In the genomic region with DNA sequence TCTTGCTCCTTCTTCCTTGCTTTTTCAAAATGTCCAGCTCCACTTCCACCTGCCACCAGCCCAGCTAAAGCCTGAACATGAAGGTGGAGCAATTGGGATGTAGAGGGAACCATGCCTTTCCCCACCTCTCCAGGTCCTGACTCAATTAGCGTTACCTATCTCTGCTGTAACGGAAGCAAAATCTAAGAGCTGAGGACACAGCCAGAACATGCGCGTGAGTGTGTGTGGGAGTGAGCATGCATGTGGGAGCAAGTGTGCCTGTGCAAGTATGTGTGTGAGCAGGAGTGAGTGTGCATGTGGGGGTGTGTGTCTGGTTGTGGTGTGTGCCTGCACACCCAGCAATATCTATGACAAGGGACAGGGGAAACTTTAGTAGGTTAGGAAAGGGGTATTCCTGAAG, we compare ENCODE assay signal across 16 cellular contexts.
DNase-seq lines count a peak whose midpoint lies in the region; TF ChIP-seq lines count a peak whose summit lies in the region.
"Had no signal": no experiment of that assay in that cellular context is flagged by ENCODE, and none has a peak within 500 bp of the region (broad histone marks: within the 10 kb centered on the region; RNA-seq: fewer than 3 reads in every experiment).

No MANE protein-coding gene starts in this region.

- no peak overlapping the region for H3K4me3 ChIP-seq in BLaER1 treated with 17β-estradiol and CSF1 and Interleukin-3, amounts not matched to agents 10 nM and 100 nM
- H3K4me3 ChIP-seq in HEK293 (ENCODE audit: low read depth, low read length) = no peak overlapping the region
- H3K4me3 ChIP-seq: GM23248 had no signal

- H3K4me2 ChIP-seq in BLaER1 treated with 17β-estradiol and CSF1 and Interleukin-3, amounts not matched to agents 10 nM and 100 nM = peak overlapping the region in 9 of 11 experiments; percentile 7 to 47 (median 30); a peak in 9 of 22 replicates

- H3K27me3 Mint-ChIP-seq in activated CD4-positive, alpha-beta T cell treated with anti-CD3 and anti-CD28 coated beads, Interleukin-2, amount 10 ng/mL, durations not matched to agents 24 days and 14 days = peaks cover 2% of the 10 kb centered on the region
- H3K27me3 Mint-ChIP-seq: CD4-positive, alpha-beta T cell had no signal

- intact Hi-C loops in activated CD4-positive, alpha-beta T cell treated with anti-CD3 and anti-CD28 coated beads, Interleukin-2, amount 10 ng/mL, durations not matched to agents 24 days and 14 days (cut with micrococcal nuclease) = loop anchor here (10.0 kb wide), 1 partner anchor 259 kb away; no protein-coding TSS in a partner anchor

- H3K9me3 ChIP-seq in BLaER1 treated with 17β-estradiol and CSF1 and Interleukin-3, amounts not matched to agents 10 nM and 100 nM (replicated peaks in 1 of 11) = no peaks in the 10 kb centered on the region; a peak in 1 of 22 replicates
- no peaks in the 10 kb centered on the region for H3K9me3 ChIP-seq in HEK293 (ENCODE audit: control insufficient read depth, insufficient read depth, low read depth, low read length)
- H3K9me3 ChIP-seq: Caco-2 had no signal

- no peaks in the 10 kb centered on the region for H3K36me3 ChIP-seq in BLaER1 treated with 17β-estradiol and CSF1 and Interleukin-3, amounts not matched to agents 10 nM and 100 nM
- no peaks in the 10 kb centered on the region for H3K36me3 ChIP-seq in HEK293 (ENCODE audit: control insufficient read depth in 2 of 2, insufficient read depth in 1 of 2, low read length in 2 of 2)

- H3K27me3 ChIP-seq in BLaER1 treated with 17β-estradiol and CSF1 and Interleukin-3, amounts not matched to agents 10 nM and 100 nM = peaks cover 28 to 36% (median 34%) of the 10 kb centered on the region in 11 experiments

- H3K4me1 Mint-ChIP-seq in activated CD4-positive, alpha-beta T cell treated with anti-CD3 and anti-CD28 coated beads, Interleukin-2, amount 10 ng/mL, durations not matched to agents 24 days and 14 days = peaks cover 39% of the 10 kb centered on the region

- no peak overlapping the region for H3K27ac ChIP-seq in BLaER1 treated with 17β-estradiol and CSF1 and Interleukin-3, amounts not matched to agents 10 nM and 100 nM
- H3K27ac ChIP-seq in HEK293 (ENCODE audit: extremely low read depth, low read depth, low read length) = no peak overlapping the region
- H3K27ac ChIP-seq: GM23248 had no signal

- no peak overlapping the region for H3K4me3 Mint-ChIP-seq in activated CD4-positive, alpha-beta T cell treated with anti-CD3 and anti-CD28 coated beads, Interleukin-2, amount 10 ng/mL, durations not matched to agents 24 days and 14 days
- H3K4me3 Mint-ChIP-seq: B cell; CD4-positive, alpha-beta T cell had no signal

- CTCF ChIA-PET in HEK293 (lab: Yijun Ruan, JAX) = interaction anchor here (0.5 kb wide), 1 partner anchor 538 kb away, joined by 3 read pairs; no protein-coding TSS in a partner anchor

- no peaks in the 10 kb centered on the region; a peak in 4 of 22 replicates for H4K20me1 ChIP-seq in BLaER1 treated with 17β-estradiol and CSF1 and Interleukin-3, amounts not matched to agents 10 nM and 100 nM

- no peaks in the 10 kb centered on the region for H3K36me3 Mint-ChIP-seq in activated CD4-positive, alpha-beta T cell treated with anti-CD3 and anti-CD28 coated beads, Interleukin-2, amount 10 ng/mL, durations not matched to agents 24 days and 14 days (ENCODE audit: low read depth)

- no peaks in the 10 kb centered on the region for H3K9me3 Mint-ChIP-seq in activated CD4-positive, alpha-beta T cell treated with anti-CD3 and anti-CD28 coated beads, Interleukin-2, amount 10 ng/mL, durations not matched to agents 24 days and 14 days
- H3K9me3 Mint-ChIP-seq: CD4-positive, alpha-beta T cell had no signal

- peaks cover 16 to 35% (median 23%) of the 10 kb centered on the region in 10 experiments for H3K4me1 ChIP-seq in BLaER1 treated with 17β-estradiol and CSF1 and Interleukin-3, amounts not matched to agents 10 nM and 100 nM
- no peaks in the 10 kb centered on the region for H3K4me1 ChIP-seq in HEK293 (ENCODE audit: control insufficient read depth, insufficient read depth, low read length)
- H3K4me1 ChIP-seq: Caco-2 had no signal

- peak overlapping the region; percentile 39 for H3K27ac Mint-ChIP-seq in activated CD4-positive, alpha-beta T cell treated with anti-CD3 and anti-CD28 coated beads, Interleukin-2, amount 10 ng/mL, durations not matched to agents 24 days and 14 days
- H3K27ac Mint-ChIP-seq: B cell; CD4-positive, alpha-beta T cell had no signal

- POLR2A ChIA-PET in HEK293 (lab: Yijun Ruan, JAX) = no interaction called here

- DNase-seq in activated CD4-positive, alpha-beta T cell treated with anti-CD3 and anti-CD28 coated beads, Interleukin-2, amount 10 ng/mL, durations not matched to agents 24 days and 14 days = no peak
- DNase-seq in activated CD4-positive, alpha-beta T cell treated with anti-CD3 and anti-CD28 coated beads for 48 hours = no peak
- DNase-seq in ecto neural progenitor cell (ENCODE audit: low spot score) (peak; percentile 26), NCI-H1694 (lab: John Stamatoyannopoulos, UW) (no peak), globus pallidus (ENCODE audit: low spot score) (no peak)
- DNase-seq in activated CD4-positive, CD25-positive, alpha-beta regulatory T cell treated with anti-CD3 and anti-CD28 coated beads, Interleukin-2, amount 50 U/mL, for 72 hours = no peak
- DNase-seq: 8988T; C1 segment of cervical spinal cord; Caco-2; CD4-positive, alpha-beta T cell; GM23248; H7; IMR-90 had no signal

- TF ChIP-seq CTCF in HEK293 (tag by site-specific recombination; IDR thresholded peaks at IDR 0.05) = no peak

- no peak overlapping the region for H3K9ac ChIP-seq in BLaER1 treated with 17β-estradiol and CSF1 and Interleukin-3, amounts not matched to agents 10 nM and 100 nM
- H3K9ac ChIP-seq: GM23248 had no signal

TF ChIP-seq in HEK293, 187 proteins besides CTCF, POLR2A, EP300 and RAD21:
- no peak for TF ChIP-seq INSM2 (tag by site-specific recombination; IDR thresholded peaks at IDR 0.05)
- peak; percentile 78 for TF ChIP-seq ZFHX2 (tag by site-specific recombination; conservative IDR thresholded peaks at IDR 0.05)
- TF ChIP-seq, protein P1, sequence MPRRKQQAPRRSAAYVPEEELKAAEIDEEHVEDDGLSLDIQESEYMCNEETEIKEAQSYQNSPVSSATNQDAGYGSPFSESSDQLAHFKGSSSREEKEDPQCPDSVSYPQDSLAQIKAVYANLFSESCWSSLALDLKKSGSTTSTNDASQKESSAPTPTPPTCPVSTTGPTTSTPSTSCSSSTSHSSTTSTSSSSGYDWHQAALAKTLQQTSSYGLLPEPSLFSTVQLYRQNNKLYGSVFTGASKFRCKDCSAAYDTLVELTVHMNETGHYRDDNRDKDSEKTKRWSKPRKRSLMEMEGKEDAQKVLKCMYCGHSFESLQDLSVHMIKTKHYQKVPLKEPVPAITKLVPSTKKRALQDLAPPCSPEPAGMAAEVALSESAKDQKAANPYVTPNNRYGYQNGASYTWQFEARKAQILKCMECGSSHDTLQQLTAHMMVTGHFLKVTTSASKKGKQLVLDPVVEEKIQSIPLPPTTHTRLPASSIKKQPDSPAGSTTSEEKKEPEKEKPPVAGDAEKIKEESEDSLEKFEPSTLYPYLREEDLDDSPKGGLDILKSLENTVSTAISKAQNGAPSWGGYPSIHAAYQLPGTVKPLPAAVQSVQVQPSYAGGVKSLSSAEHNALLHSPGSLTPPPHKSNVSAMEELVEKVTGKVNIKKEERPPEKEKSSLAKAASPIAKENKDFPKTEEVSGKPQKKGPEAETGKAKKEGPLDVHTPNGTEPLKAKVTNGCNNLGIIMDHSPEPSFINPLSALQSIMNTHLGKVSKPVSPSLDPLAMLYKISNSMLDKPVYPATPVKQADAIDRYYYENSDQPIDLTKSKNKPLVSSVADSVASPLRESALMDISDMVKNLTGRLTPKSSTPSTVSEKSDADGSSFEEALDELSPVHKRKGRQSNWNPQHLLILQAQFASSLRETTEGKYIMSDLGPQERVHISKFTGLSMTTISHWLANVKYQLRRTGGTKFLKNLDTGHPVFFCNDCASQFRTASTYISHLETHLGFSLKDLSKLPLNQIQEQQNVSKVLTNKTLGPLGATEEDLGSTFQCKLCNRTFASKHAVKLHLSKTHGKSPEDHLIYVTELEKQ (tag by site-specific recombination; IDR thresholded peaks at IDR 0.05; ENCODE audit: borderline replicate concordance) = no peak
- TF ChIP-seq, protein P2, sequence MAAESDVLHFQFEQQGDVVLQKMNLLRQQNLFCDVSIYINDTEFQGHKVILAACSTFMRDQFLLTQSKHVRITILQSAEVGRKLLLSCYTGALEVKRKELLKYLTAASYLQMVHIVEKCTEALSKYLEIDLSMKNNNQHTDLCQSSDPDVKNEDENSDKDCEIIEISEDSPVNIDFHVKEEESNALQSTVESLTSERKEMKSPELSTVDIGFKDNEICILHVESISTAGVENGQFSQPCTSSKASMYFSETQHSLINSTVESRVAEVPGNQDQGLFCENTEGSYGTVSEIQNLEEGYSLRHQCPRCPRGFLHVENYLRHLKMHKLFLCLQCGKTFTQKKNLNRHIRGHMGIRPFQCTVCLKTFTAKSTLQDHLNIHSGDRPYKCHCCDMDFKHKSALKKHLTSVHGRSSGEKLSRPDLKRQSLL (tag by site-specific recombination; IDR thresholded peaks at IDR 0.05) = no peak
- TF ChIP-seq ZNF394 (tag by site-specific recombination; IDR thresholded peaks at IDR 0.05; ENCODE audit: borderline replicate concordance) = no peak
- no peak for TF ChIP-seq YY1 (tag by site-specific recombination; IDR thresholded peaks at IDR 0.05)
TF ChIP-seq in HEK293: peak in this region for 1.
